Comparison of ENCODE assay signal across 23 cellular contexts in genomic region chr4:24971192-24971591, GRCh38. TPM values are rescaled to one million over a fixed set of nuclear protein-coding genes. Genes with fewer than 3 reads are reported as not detected.
DNase-seq lines count a peak whose midpoint lies in the region; ATAC-seq, FAIRE-seq and TF ChIP-seq lines count a peak whose summit lies in the region.
"Had no signal": no experiment of that assay in that cellular context is flagged by ENCODE, and none has a peak within 500 bp of the region (broad histone marks: within the 10 kb centered on the region; RNA-seq: fewer than 3 reads in every experiment).

No MANE protein-coding gene starts in this region.

- H3F3A ChIP-seq in PC-3 (ENCODE audit: low read length, unreplicated experiment), result no peaks in the 10 kb centered on the region

- no peak for FAIRE-seq in small intestine (lab: Jason Lieb, UNC)

- CTCF ChIA-PET in PC-3 (lab: Charles Lee), result no interaction called here

- H3K4me1 ChIP-seq in PC-3 (ENCODE audit: insufficient read depth, low read length), result peaks cover 28% of the 10 kb centered on the region
- no peaks in the 10 kb centered on the region for H3K4me1 ChIP-seq in small intestine (ENCODE audit: control insufficient read depth in 2 of 2, insufficient read depth in 1 of 2, low read depth in 1 of 2, low read length in 1 of 2)
- H3K4me1 ChIP-seq: HAP-1, transverse colon had no signal

- POLR2A ChIA-PET in PC-3 (lab: Charles Lee; ENCODE audit: unreplicated experiment), result no interaction called here

- BruUV-seq in PC-3 (replicated peaks; lab: Mats Ljungman, UMichigan), result no TSS peak

- no peak overlapping the region for H2AFZ ChIP-seq in PC-3 (ENCODE audit: low read length)

- no peaks in the 10 kb centered on the region for H3K79me2 ChIP-seq in PC-3 (ENCODE audit: low read length)

- WGBS in small intestine, 3 donors, result 14 to 47% (median 35%) methylated on average over 7 of the region's 7 CpGs

- H3K27ac ChIP-seq in PC-3 (ENCODE audit: low read length), result no peak overlapping the region
- H3K27ac ChIP-seq in small intestine (ENCODE audit: low read depth in 1 of 2, low read length in 1 of 2), result no peak overlapping the region
- H3K27ac ChIP-seq: transverse colon had no signal

- H3K9me2 ChIP-seq in PC-3 (replicated peaks; ENCODE audit: low read length), result no peaks in the 10 kb centered on the region

- no peak overlapping the region for H3K4me3 ChIP-seq in PC-3 (ENCODE audit: low read length)
- no peak overlapping the region for H3K4me3 ChIP-seq in small intestine (ENCODE audit: low read depth in 1 of 2, low read length in 2 of 2)
- H3K4me3 ChIP-seq: HAP-1, transverse colon had no signal

- ATAC-seq in PC-3, result no peak
- ATAC-seq in esophagus mucosa, result peak; percentile 95
- ATAC-seq in HG02840 (IDR thresholded peaks at IDR 0.05; ENCODE audit: low FRiP score, unreplicated experiment), result no peak
- no peak for ATAC-seq in HG02571 (IDR thresholded peaks at IDR 0.05; ENCODE audit: unreplicated experiment)
- ATAC-seq: left lobe of liver, T-cell had no signal

- H3K36me3 ChIP-seq in PC-3 (ENCODE audit: low read depth, low read length) (no peaks in the 10 kb centered on the region), small intestine (ENCODE audit: control insufficient read depth in 2 of 2, insufficient read depth in 2 of 2, low read length in 2 of 2) (no peaks in the 10 kb centered on the region)
- H3K36me3 ChIP-seq: HAP-1, transverse colon had no signal

- no peaks in the 10 kb centered on the region for H3K27me3 ChIP-seq in PC-3 (ENCODE audit: low read length)
- H3K27me3 ChIP-seq in small intestine (ENCODE audit: control insufficient read depth in 2 of 2, insufficient read depth in 2 of 2, low read length in 2 of 2), result no peaks in the 10 kb centered on the region
- H3K27me3 ChIP-seq: transverse colon had no signal

- no peak for TF ChIP-seq CTCF in PC-3 (conservative IDR thresholded peaks at IDR 0.05; ENCODE audit: low read depth, low read length)

- DNase-seq in NCI-H2227 (lab: John Stamatoyannopoulos, UW; ENCODE audit: unreplicated experiment), result peak; percentile 4
- DNase-seq in NCI-H2227 treated with DMSO at 0.1 percent for 48 hours (lab: John Stamatoyannopoulos, UW), result no peak
- peak; percentile 43 for DNase-seq in PC-3
- peak; percentile 20 for DNase-seq in small intestine
- DNase-seq in GOT3 (lab: John Stamatoyannopoulos, UW), result no peak
- DNase-seq: activated CD4-positive, alpha-beta T cell treated with anti-CD3 and anti-CD28 coated beads, Interleukin-2, amount 10 ng/mL, durations not matched to agents 7 days and 5 days; activated naive CD4-positive, alpha-beta T cell treated with anti-CD3 and anti-CD28 coated beads for 36 hours; anterior cingulate cortex; DMS79 treated with DMSO at 0.1 percent for 48 hours; KG1; NCI-H1105; NCI-H226; nucleus accumbens; right cardiac atrium; Right ventricle myocardium superior; stimulated activated naive CD4-positive, alpha-beta T cell treated with Interleukin-2 at 50 U/mL for 16 hours; T-cell; transverse colon had no signal

- H4K20me1 ChIP-seq in PC-3 (ENCODE audit: low read length), result no peaks in the 10 kb centered on the region

- H3K9me3 ChIP-seq in PC-3 (ENCODE audit: low read length) (no peaks in the 10 kb centered on the region), small intestine (ENCODE audit: control insufficient read depth, low read depth) (no peaks in the 10 kb centered on the region)
- H3K9me3 ChIP-seq: HAP-1, transverse colon had no signal

- no peak overlapping the region for H3K9ac ChIP-seq in PC-3 (ENCODE audit: low read length)

- H3K4me2 ChIP-seq in PC-3 (ENCODE audit: low read length), result no peak overlapping the region

- intact Hi-C loops in PC-3 (cut with micrococcal nuclease), result loop anchor here (5.0 to 10.0 kb wide), 2 partner anchors 129 to 386 kb away; partner anchors contain the start of gene DHX15

RNA-seq across cellular contexts. Expression of gene CCDC149, which starts 58.4 kb away (rescaled TPM):
- 5.9 and 7.9 TPM in 2 replicates for total RNA-seq in PC-3 (2014; rRNA removed)
- total RNA-seq in esophagus mucosa, result 2.7 TPM
- 1 to 10 TPM; 2.2 to 7.5 (median 2.9) TPM for polyA plus RNA-seq in small intestine
- total RNA-seq: activated CD4-positive, alpha-beta T cell treated with anti-CD3 and anti-CD28 coated beads, Interleukin-2, amount 10 ng/mL, durations not matched to agents 7 days and 5 days; activated naive CD4-positive, alpha-beta T cell treated with anti-CD3 and anti-CD28 coated beads for 36 hours had no signal

RNA-seq across cellular contexts. Expression of gene LGI2, which starts 59.6 kb away (rescaled TPM):
- 0.18 and 3.4 TPM in 2 replicates for total RNA-seq in PC-3 (2014; rRNA removed)
- total RNA-seq in esophagus mucosa, result 0.20 TPM
- polyA plus RNA-seq in small intestine, result under 1 TPM in 1 of 3 donors, not detected in 2; 0.42 TPM
- total RNA-seq: activated CD4-positive, alpha-beta T cell treated with anti-CD3 and anti-CD28 coated beads, Interleukin-2, amount 10 ng/mL, durations not matched to agents 7 days and 5 days; activated naive CD4-positive, alpha-beta T cell treated with anti-CD3 and anti-CD28 coated beads for 36 hours had no signal

Comparison
In these comparisons a context has a peak if more than half of its experiments do, and no peak if none do; other contexts are left out.
1. DNase-seq: peak in NCI-H2227 (single experiment), PC-3 (single experiment) and small intestine (single experiment); none in NCI-H2227 treated with DMSO at 0.1 percent for 48 hours (single experiment) and GOT3 (single experiment).